In genomic region chr16:81616321-81617020, GRCh38 we compare ENCODE assay signal across 8 cellular contexts.
DNase-seq lines count a peak whose midpoint lies in the region; TF ChIP-seq lines count a peak whose summit lies in the region.

No MANE protein-coding gene starts in this region.

- no peak overlapping the region for H2BK120ac ChIP-seq in trophoblast cell (ENCODE audit: insufficient read depth, low read length, poor library complexity)

- peak overlapping the region; percentile 23 for H3K4me2 ChIP-seq in fibroblast of lung (ENCODE audit: extremely low read depth, insufficient read depth, low read length)
- no peak overlapping the region for H3K4me2 ChIP-seq in trophoblast cell (ENCODE audit: low read length)

- no peak overlapping the region for H3K23ac ChIP-seq in trophoblast cell (ENCODE audit: low read length)

- H3K27ac ChIP-seq in fibroblast of lung (ENCODE audit: insufficient read depth, low read length) (no peak overlapping the region), trophoblast cell (ENCODE audit: low read depth, low read length) (peak overlapping the region; percentile 1), uterus (peak overlapping the region; percentile 2 to 38), ascending aorta (peak overlapping the region in 1 of 2 donors; percentile 7)

- no peaks in the 10 kb centered on the region for H3K79me2 ChIP-seq in fibroblast of lung (ENCODE audit: control insufficient read depth, insufficient read depth, low read length)
- no peaks in the 10 kb centered on the region for H3K79me2 ChIP-seq in trophoblast cell (ENCODE audit: control insufficient read depth, insufficient read depth, low read length, poor library complexity)

- H3K4ac ChIP-seq in trophoblast cell (ENCODE audit: low read depth, low read length), result no peak overlapping the region

- no peak overlapping the region for H2BK12ac ChIP-seq in trophoblast cell (ENCODE audit: low read length)

- H2AFZ ChIP-seq in fibroblast of lung (ENCODE audit: low read length) (no peak overlapping the region), trophoblast cell (ENCODE audit: insufficient read depth, low read length, poor library complexity) (no peak overlapping the region)

- no peak overlapping the region for H2BK5ac ChIP-seq in trophoblast cell (ENCODE audit: low read depth, low read length, poor library complexity)

- H4K12ac ChIP-seq in trophoblast cell (ENCODE audit: low read depth, low read length), result no peak overlapping the region

- no peaks in the 10 kb centered on the region for H4K20me1 ChIP-seq in fibroblast of lung (ENCODE audit: control insufficient read depth, extremely low read depth, insufficient read depth, low read length)

- H3K9me3 ChIP-seq in BE2C (no peaks in the 10 kb centered on the region), fibroblast of lung (ENCODE audit: control insufficient read depth, insufficient read depth, low read depth, low read length) (no peaks in the 10 kb centered on the region), trophoblast cell (ENCODE audit: insufficient read depth, low read depth, low read length) (peaks cover 6% of the 10 kb centered on the region), uterus (no peaks in the 10 kb centered on the region), ascending aorta (no peaks in the 10 kb centered on the region)

- intact Hi-C loops in uterus (cut with DNase I; ENCODE audit: low total_unique reads), result no loop called here
- intact Hi-C loops in ascending aorta (cut with DNase I), result no loop called here

- peak overlapping the region; percentile 1 for H4K91ac ChIP-seq in trophoblast cell (ENCODE audit: low read depth, low read length)

- H3K79me1 ChIP-seq in trophoblast cell (ENCODE audit: low read length), result peaks cover 5% of the 10 kb centered on the region

- no peak for TF ChIP-seq POLR2A in uterus (IDR thresholded peaks at IDR 0.05)

- no CpG with 5 or more reads among the region's 17 CpGs for WGBS in trophoblast cell (ENCODE audit: extremely low coverage, insufficient coverage, insufficient read length)

- H3K36me3 ChIP-seq in BE2C (no peaks in the 10 kb centered on the region), fibroblast of lung (ENCODE audit: control insufficient read depth, insufficient read depth, low read length) (no peaks in the 10 kb centered on the region), trophoblast cell (ENCODE audit: control insufficient read depth in 1 of 2, insufficient read depth in 2 of 2, low read length in 2 of 2) (peaks cover 49% of the 10 kb centered on the region in 2 experiments), uterus (no peaks in the 10 kb centered on the region), ascending aorta (no peaks in the 10 kb centered on the region)

- TF ChIP-seq CTCF in BE2C (IDR thresholded peaks at IDR 0.05; ENCODE audit: low read depth, low read length) (no peak), GM20000 (IDR thresholded peaks at IDR 0.05; ENCODE audit: extremely low read depth, missing control alignments) (no peak), fibroblast of lung (conservative IDR thresholded peaks at IDR 0.05 in 1 of 2, IDR thresholded peaks at IDR 0.05 in 1 of 2; ENCODE audit: low read depth in 1 of 2, low read length in 2 of 2) (no peak), uterus (IDR thresholded peaks at IDR 0.05) (no peak), ascending aorta (IDR thresholded peaks at IDR 0.05) (no peak)

- H3K27me3 ChIP-seq in BE2C (no peaks in the 10 kb centered on the region), fibroblast of lung (ENCODE audit: control insufficient read depth, insufficient read depth, low read length) (no peaks in the 10 kb centered on the region), trophoblast cell (ENCODE audit: insufficient read depth, low read length) (no peaks in the 10 kb centered on the region), uterus (no peaks in the 10 kb centered on the region), ascending aorta (no peaks in the 10 kb centered on the region)

- no peak overlapping the region for H3K14ac ChIP-seq in trophoblast cell (ENCODE audit: low read length)

- H3K4me1 ChIP-seq in BE2C, result no peaks in the 10 kb centered on the region
- H3K4me1 ChIP-seq in fibroblast of lung (ENCODE audit: control insufficient read depth, extremely low read depth, insufficient read depth, low read length), result peaks cover 4% of the 10 kb centered on the region
- H3K4me1 ChIP-seq in trophoblast cell (ENCODE audit: control insufficient read depth in 1 of 2, insufficient read depth in 2 of 2, low read length in 2 of 2), result peaks cover 28 to 38% of the 10 kb centered on the region in 2 experiments
- H3K4me1 ChIP-seq in uterus, result no peaks in the 10 kb centered on the region
- H3K4me1 ChIP-seq in ascending aorta, result peaks cover 0 to 19% of the 10 kb centered on the region in 2 donors

- no peak overlapping the region for H4K8ac ChIP-seq in trophoblast cell (ENCODE audit: low read depth, low read length)

- H3K9ac ChIP-seq in fibroblast of lung (ENCODE audit: insufficient read depth, low read length) (no peak overlapping the region), trophoblast cell (ENCODE audit: low read length) (no peak overlapping the region)

- DNase-seq in BE2C (peak; percentile 40), GM20000 (ENCODE audit: low spot score) (peak; percentile 76), fibroblast of lung (ENCODE audit: low read depth in 2 of 2) (peak; percentile 57 to 59), trophoblast cell (peak in 1 of 2 donors; percentile 36), uterus (peak; percentile 43 to 46), ascending aorta (ENCODE audit: low spot score in 2 of 2) (no peak)
- DNase-seq in Jurkat, Clone E6-1 (ENCODE audit: low read depth, low spot score), result peak; percentile 36
- DNase-seq in activated CD8-positive, alpha-beta memory T cell treated with anti-CD3 and anti-CD28 coated beads, Interleukin-2, amount 50 U/mL, for 48 hours, result peak; percentile 84

- H2AK5ac ChIP-seq in trophoblast cell (ENCODE audit: low read length), result no peak overlapping the region

- peak overlapping the region; percentile 13 for H3K18ac ChIP-seq in trophoblast cell (ENCODE audit: low read length)

- no peak overlapping the region for H3K4me3 ChIP-seq in BE2C (ENCODE audit: low read depth, low read length)
- H3K4me3 ChIP-seq in Jurkat, Clone E6-1 (ENCODE audit: low read length), result no peak overlapping the region
- no peak overlapping the region for H3K4me3 ChIP-seq in fibroblast of lung (replicated peaks in 1 of 4; ENCODE audit: control extremely low read depth in 1 of 4, insufficient read depth in 1 of 4, low read depth in 3 of 4, low read length in 4 of 4)
- no peak overlapping the region for H3K4me3 ChIP-seq in trophoblast cell (ENCODE audit: low read depth, low read length)
- H3K4me3 ChIP-seq in uterus, result no peak overlapping the region
- no peak overlapping the region for H3K4me3 ChIP-seq in ascending aorta

Comparison
In these comparisons a context has a peak if more than half of its experiments do, and no peak if none do; other contexts are left out.
1. DNase-seq: peak in BE2C (single experiment), GM20000 (single experiment), Jurkat, Clone E6-1 (single experiment), activated CD8-positive, alpha-beta memory T cell treated with anti-CD3 and anti-CD28 coated beads, Interleukin-2, amount 50 U/mL, for 48 hours (single experiment), fibroblast of lung (2 of 2) and uterus (2 of 2); none in ascending aorta (0 of 2).